28 cellular contexts compared by ENCODE assay signal in genomic region chr2:129724021-129724757, GRCh38.
"Had no signal": no experiment of that assay in that cellular context is flagged by ENCODE, and none has a peak within 500 bp of the region (broad histone marks: within the 10 kb centered on the region; RNA-seq: fewer than 3 reads in every experiment).

No MANE protein-coding gene starts in this region.

- H3K36me3 Mint-ChIP-seq: activated CD4-positive, alpha-beta memory T cell treated with anti-CD3 and anti-CD28 coated beads for 36 hours; activated CD8-positive, alpha-beta memory T cell treated with anti-CD3 and anti-CD28 coated beads, Interleukin-2, amount 10 ng/mL, durations not matched to agents 7 days and 5 days; activated naive CD4-positive, alpha-beta T cell treated with anti-CD3 and anti-CD28 coated beads, Interleukin-2, amount 50 U/mL, for 24 hours; activated naive CD8-positive, alpha-beta T cell treated with anti-CD3 and anti-CD28 coated beads, Interleukin-2, amount 10 ng/mL, durations not matched to agents 7 days and 5 days had no signal

- H3K9me3 ChIP-seq: esophagus muscularis mucosa, gastrocnemius medialis had no signal

- H3K4me1 ChIP-seq: esophagus muscularis mucosa, foreskin keratinocyte, gastrocnemius medialis had no signal

- H3K9me3 Mint-ChIP-seq: activated CD4-positive, alpha-beta memory T cell treated with anti-CD3 and anti-CD28 coated beads for 36 hours; activated CD4-positive, alpha-beta T cell treated with anti-CD3 and anti-CD28 coated beads, Interleukin-2, amount 10 ng/mL, durations not matched to agents 24 days and 14 days; activated naive CD4-positive, alpha-beta T cell treated with anti-CD3 and anti-CD28 coated beads for 36 hours; activated naive CD4-positive, alpha-beta T cell treated with anti-CD3 and anti-CD28 coated beads, Interleukin-2, amount 50 U/mL, for 24 hours; activated naive CD8-positive, alpha-beta T cell treated with anti-CD3 and anti-CD28 coated beads, Interleukin-2, amount 10 ng/mL, durations not matched to agents 7 days and 5 days; activated T-helper 1 cell treated with anti-CD3 and anti-CD28 coated beads, Interleukin-12 subunit alpha, Interleukin-12 subunit beta, Interleukin-2, Interleukin-4 antibody, amounts not matched to agents 30 ng/mL and 10 ng/mL and 1 ng/mL, durations not matched to agents 14 hours and 24 hours and 36 hours; activated T-helper 2 cell treated with anti-CD3 and anti-CD28 coated beads, Interferon-gamma antibody, Interleukin-2, Interleukin-4, amounts not matched to agents 10 μg/mL and 5 μg/mL and 100 μg/mL, durations not matched to agents 14 hours and 24 hours and 36 hours; central memory CD8-positive, alpha-beta T cell; dendritic cell treated with granulocyte-macrophage colony-stimulating factor and Interleukin-4, amounts not matched to agents 40 ng/mL and 50 ng/mL, for 4 days had no signal

- H3K27ac Mint-ChIP-seq: activated CD4-positive, alpha-beta memory T cell treated with anti-CD3 and anti-CD28 coated beads for 36 hours; activated CD4-positive, alpha-beta T cell treated with anti-CD3 and anti-CD28 coated beads for 36 hours; activated CD4-positive, alpha-beta T cell treated with anti-CD3 and anti-CD28 coated beads, Interleukin-2, amount 10 ng/mL, durations not matched to agents 24 days and 14 days; activated CD8-positive, alpha-beta memory T cell treated with anti-CD3 and anti-CD28 coated beads, Interleukin-2, amount 10 ng/mL, durations not matched to agents 7 days and 5 days; activated CD8-positive, alpha-beta T cell treated with anti-CD3 and anti-CD28 coated beads, Interleukin-2, amount 10 ng/mL, durations not matched to agents 7 days and 5 days; activated naive CD4-positive, alpha-beta T cell treated with anti-CD3 and anti-CD28 coated beads for 36 hours; activated naive CD4-positive, alpha-beta T cell treated with anti-CD3 and anti-CD28 coated beads, Interleukin-2, amount 50 U/mL, for 24 hours; activated naive CD8-positive, alpha-beta T cell treated with anti-CD3 and anti-CD28 coated beads, Interleukin-2, amount 10 ng/mL, durations not matched to agents 7 days and 5 days; activated T-helper 1 cell treated with anti-CD3 and anti-CD28 coated beads, Interleukin-12 subunit alpha, Interleukin-12 subunit beta, Interleukin-2, Interleukin-4 antibody, amounts not matched to agents 30 ng/mL and 10 ng/mL and 1 ng/mL, durations not matched to agents 14 hours and 24 hours and 36 hours; activated T-helper 2 cell treated with anti-CD3 and anti-CD28 coated beads, Interferon-gamma antibody, Interleukin-2, Interleukin-4, amounts not matched to agents 10 μg/mL and 5 μg/mL and 100 μg/mL, durations not matched to agents 14 hours and 24 hours and 36 hours; dendritic cell treated with granulocyte-macrophage colony-stimulating factor and Interleukin-4, amounts not matched to agents 40 ng/mL and 50 ng/mL, for 4 days had no signal

- H3K36me3 ChIP-seq: brain microvascular endothelial cell, esophagus muscularis mucosa, gastrocnemius medialis had no signal

- H3K4me3 Mint-ChIP-seq: activated CD4-positive, alpha-beta memory T cell treated with anti-CD3 and anti-CD28 coated beads for 36 hours; activated CD4-positive, alpha-beta T cell treated with anti-CD3 and anti-CD28 coated beads for 36 hours; activated CD4-positive, alpha-beta T cell treated with anti-CD3 and anti-CD28 coated beads, Interleukin-2, amount 10 ng/mL, durations not matched to agents 24 days and 14 days; activated CD8-positive, alpha-beta memory T cell treated with anti-CD3 and anti-CD28 coated beads, Interleukin-2, amount 10 ng/mL, durations not matched to agents 7 days and 5 days; activated CD8-positive, alpha-beta T cell treated with anti-CD3 and anti-CD28 coated beads, Interleukin-2, amount 10 ng/mL, durations not matched to agents 7 days and 5 days; activated naive CD4-positive, alpha-beta T cell treated with anti-CD3 and anti-CD28 coated beads for 36 hours; activated naive CD4-positive, alpha-beta T cell treated with anti-CD3 and anti-CD28 coated beads, Interleukin-2, amount 50 U/mL, for 24 hours; activated naive CD8-positive, alpha-beta T cell treated with anti-CD3 and anti-CD28 coated beads, Interleukin-2, amount 10 ng/mL, durations not matched to agents 7 days and 5 days; activated T-helper 1 cell treated with anti-CD3 and anti-CD28 coated beads, Interleukin-12 subunit alpha, Interleukin-12 subunit beta, Interleukin-2, Interleukin-4 antibody, amounts not matched to agents 30 ng/mL and 10 ng/mL and 1 ng/mL, durations not matched to agents 14 hours and 24 hours and 36 hours; central memory CD8-positive, alpha-beta T cell; dendritic cell treated with granulocyte-macrophage colony-stimulating factor and Interleukin-4, amounts not matched to agents 40 ng/mL and 50 ng/mL, for 4 days had no signal

- ATAC-seq: activated CD4-positive, alpha-beta T cell treated with anti-CD3 and anti-CD28 coated beads for 36 hours; activated CD8-positive, alpha-beta memory T cell treated with anti-CD3 and anti-CD28 coated beads, Interleukin-2, amount 10 ng/mL, durations not matched to agents 7 days and 5 days; activated CD8-positive, alpha-beta T cell treated with anti-CD3 and anti-CD28 coated beads, Interleukin-2, amount 10 ng/mL, durations not matched to agents 7 days and 5 days; foreskin keratinocyte; gastrocnemius medialis had no signal

- DNase-seq: activated CD4-positive, alpha-beta memory T cell treated with anti-CD3 and anti-CD28 coated beads for 36 hours; activated CD4-positive, alpha-beta T cell treated with anti-CD3 and anti-CD28 coated beads for 36 hours; activated CD4-positive, alpha-beta T cell treated with anti-CD3 and anti-CD28 coated beads, Interleukin-2, amount 10 ng/mL, durations not matched to agents 24 days and 14 days; activated CD4-positive, CD25-positive, alpha-beta regulatory T cell; activated CD4-positive, CD25-positive, alpha-beta regulatory T cell treated with anti-CD3 and anti-CD28 coated beads, Interleukin-2, amount 50 U/mL, for 72 hours; activated CD8-positive, alpha-beta memory T cell treated with anti-CD3 and anti-CD28 coated beads, Interleukin-2, amount 10 ng/mL, durations not matched to agents 7 days and 5 days; activated CD8-positive, alpha-beta memory T cell treated with anti-CD3 and anti-CD28 coated beads, Interleukin-2, amount 50 U/mL, for 4 hours; activated CD8-positive, alpha-beta T cell treated with anti-CD3 and anti-CD28 coated beads, Interleukin-2, amount 10 ng/mL, durations not matched to agents 7 days and 5 days; activated effector memory CD4-positive, alpha-beta T cell treated with anti-CD3 and anti-CD28 coated beads, Interleukin-2, amount 50 U/mL, for 16 hours; activated naive CD4-positive, alpha-beta T cell treated with anti-CD3 and anti-CD28 coated beads for 36 hours; activated naive CD8-positive, alpha-beta T cell treated with anti-CD3 and anti-CD28 coated beads, Interleukin-2, amount 10 ng/mL, durations not matched to agents 7 days and 5 days; activated T-cell treated with anti-CD3 and anti-CD28 coated beads, Interleukin-2, amount 50 U/mL, for 1 hour; activated T-cell treated with anti-CD3 and anti-CD28 coated beads, Interleukin-2, amount 50 U/mL, for 48 hours; brain microvascular endothelial cell; dorsolateral prefrontal cortex; effector memory CD4-positive, alpha-beta T cell; erythroblast; foreskin keratinocyte; gastrocnemius medialis; glutamatergic neuron; T-helper 2 cell had no signal

- H3K4me3 ChIP-seq: coronary artery, dorsolateral prefrontal cortex, esophagus muscularis mucosa, gastrocnemius medialis had no signal

- H3K27ac ChIP-seq: brain microvascular endothelial cell, coronary artery, dorsolateral prefrontal cortex, esophagus muscularis mucosa, foreskin keratinocyte, gastrocnemius medialis had no signal

- H3K27me3 Mint-ChIP-seq: activated CD4-positive, alpha-beta memory T cell treated with anti-CD3 and anti-CD28 coated beads for 36 hours; activated CD4-positive, alpha-beta T cell treated with anti-CD3 and anti-CD28 coated beads for 36 hours; activated CD4-positive, alpha-beta T cell treated with anti-CD3 and anti-CD28 coated beads, Interleukin-2, amount 10 ng/mL, durations not matched to agents 24 days and 14 days; activated CD8-positive, alpha-beta memory T cell treated with anti-CD3 and anti-CD28 coated beads, Interleukin-2, amount 10 ng/mL, durations not matched to agents 7 days and 5 days; activated naive CD4-positive, alpha-beta T cell treated with anti-CD3 and anti-CD28 coated beads, Interleukin-2, amount 50 U/mL, for 24 hours; activated naive CD8-positive, alpha-beta T cell treated with anti-CD3 and anti-CD28 coated beads, Interleukin-2, amount 10 ng/mL, durations not matched to agents 7 days and 5 days; central memory CD8-positive, alpha-beta T cell had no signal

- H3K4me1 Mint-ChIP-seq: activated CD4-positive, alpha-beta T cell treated with anti-CD3 and anti-CD28 coated beads for 36 hours; activated CD4-positive, alpha-beta T cell treated with anti-CD3 and anti-CD28 coated beads, Interleukin-2, amount 10 ng/mL, durations not matched to agents 24 days and 14 days; activated CD8-positive, alpha-beta memory T cell treated with anti-CD3 and anti-CD28 coated beads, Interleukin-2, amount 10 ng/mL, durations not matched to agents 7 days and 5 days; activated naive CD4-positive, alpha-beta T cell treated with anti-CD3 and anti-CD28 coated beads, Interleukin-2, amount 50 U/mL, for 24 hours; activated naive CD8-positive, alpha-beta T cell treated with anti-CD3 and anti-CD28 coated beads, Interleukin-2, amount 10 ng/mL, durations not matched to agents 7 days and 5 days; central memory CD8-positive, alpha-beta T cell had no signal

- H3K27me3 ChIP-seq: brain microvascular endothelial cell, gastrocnemius medialis had no signal
